8 cellular contexts compared by ENCODE assay signal in genomic region chr4:183797445-183798248, GRCh38.
DNase-seq lines count a peak whose midpoint lies in the region; ATAC-seq and TF ChIP-seq lines count a peak whose summit lies in the region.

No MANE protein-coding gene starts in this region.

- H3K4me1 ChIP-seq in mucosa of rectum (ENCODE audit: control insufficient read depth in 2 of 2, insufficient read depth in 2 of 2, low read length in 2 of 2) = peaks cover 4 to 8% of the 10 kb centered on the region in 2 donors

- H3K27me3 ChIP-seq in mucosa of rectum (ENCODE audit: control insufficient read depth in 2 of 2, insufficient read depth in 2 of 2, low read length in 2 of 2) = peaks cover 0 to 25% of the 10 kb centered on the region in 2 donors

- DNase-seq in EH (ENCODE audit: low read depth) = peak; percentile 7
- peak; percentile 20 for DNase-seq in NCI-H69 (lab: John Stamatoyannopoulos, UW)
- DNase-seq in epithelial cell of esophagus (ENCODE audit: low read depth) = peak; percentile 43
- DNase-seq in SHP77 treated with DMSO at 0.1 percent for 48 hours (lab: John Stamatoyannopoulos, UW) = no peak
- no peak for DNase-seq in GDM1 (lab: John Stamatoyannopoulos, UW)

- peak overlapping the region; percentile 14 to 38 for H3K9ac ChIP-seq in mucosa of rectum (ENCODE audit: low read depth in 1 of 2, low read length in 2 of 2)

- ATAC-seq in HG03108 (IDR thresholded peaks at IDR 0.05; ENCODE audit: unreplicated experiment) = no peak
- ATAC-seq in HG03175 (IDR thresholded peaks at IDR 0.05; ENCODE audit: unreplicated experiment) = no peak

- TF ChIP-seq CTCF in epithelial cell of esophagus (IDR thresholded peaks at IDR 0.05; ENCODE audit: insufficient read depth, low read depth, low read length, missing control alignments) = no peak

- H3K9me3 ChIP-seq in mucosa of rectum (ENCODE audit: control insufficient read depth in 2 of 2, low read length in 2 of 2) = peaks cover 2 to 3% of the 10 kb centered on the region in 2 donors

- H3K4me3 ChIP-seq in epithelial cell of esophagus (ENCODE audit: low read length) = peak overlapping the region; percentile 49
- peak overlapping the region; percentile 55 to 69 for H3K4me3 ChIP-seq in mucosa of rectum (ENCODE audit: low read length in 2 of 2)

- H3K36me3 ChIP-seq in mucosa of rectum (ENCODE audit: control insufficient read depth in 2 of 2, insufficient read depth in 2 of 2, low read length in 2 of 2) = no peaks in the 10 kb centered on the region

- peak overlapping the region in 1 of 2 donors; percentile 28 for H3K27ac ChIP-seq in mucosa of rectum (ENCODE audit: low read depth in 2 of 2, low read length in 2 of 2)

Comparison
In these comparisons a context has a peak if more than half of its experiments do, and no peak if none do; other contexts are left out.
1. DNase-seq: peak in EH (single experiment), NCI-H69 (single experiment) and epithelial cell of esophagus (single experiment); none in SHP77 treated with DMSO at 0.1 percent for 48 hours (single experiment) and GDM1 (single experiment).